Comparison of ENCODE assay signal across 8 cellular contexts in the genomic region with DNA sequence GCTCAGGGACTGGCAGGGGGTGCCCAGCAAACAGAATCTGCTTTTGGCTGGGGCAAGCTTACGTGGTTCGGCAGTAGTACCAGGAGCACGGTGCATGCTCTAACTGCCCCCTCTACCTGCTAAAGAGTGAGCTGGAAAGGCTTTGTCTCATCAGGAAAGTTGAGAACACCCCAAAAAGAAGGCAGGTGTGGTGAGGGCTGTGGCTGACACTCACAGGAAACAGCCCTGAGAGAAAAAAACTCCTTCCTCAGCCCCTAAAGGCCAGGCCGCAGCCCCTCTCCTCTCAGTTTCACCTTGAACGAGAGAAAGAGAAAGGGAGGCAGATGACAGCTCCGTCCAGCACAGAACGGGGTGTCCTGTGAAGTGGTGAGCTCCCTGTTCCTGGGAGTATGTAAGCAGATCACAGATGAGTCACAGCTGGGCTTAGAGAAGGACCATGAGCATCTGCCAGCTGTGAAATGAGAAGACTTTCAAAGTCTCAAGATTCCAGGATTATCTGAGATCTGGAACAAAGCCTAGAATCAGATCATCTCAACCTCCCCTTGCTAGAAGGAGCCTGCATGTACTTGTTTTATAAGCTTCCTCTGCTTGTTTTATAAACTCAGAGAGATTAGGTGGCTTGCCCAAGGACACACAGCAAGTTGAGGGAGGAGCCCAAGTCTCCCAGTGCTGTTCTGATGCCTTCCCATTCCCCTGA. TPM values are rescaled to one million over a fixed set of nuclear protein-coding genes. Genes with fewer than 3 reads are reported as not detected.
DNase-seq lines count a peak whose midpoint lies in the region; ATAC-seq lines count a peak whose summit lies in the region.

No MANE protein-coding gene starts in this region.

- peak overlapping the region; percentile 64 for H3K4me3 Mint-ChIP-seq in activated T-helper 1 cell treated with anti-CD3 and anti-CD28 coated beads, Interleukin-12 subunit alpha, Interleukin-12 subunit beta, Interleukin-2, Interleukin-4 antibody, amounts not matched to agents 30 ng/mL and 10 ng/mL and 1 ng/mL, durations not matched to agents 14 hours and 24 hours and 36 hours
- peak overlapping the region; percentile 81 for H3K4me3 Mint-ChIP-seq in natural killer cell treated with Interleukin-12 subunit alpha and Interleukin-12 subunit beta and Interleukin-15 and Interleukin-18, amount 100 ng/mL, for 72 hours

- DNase-seq in activated T-helper 1 cell treated with anti-CD3 and anti-CD28 coated beads, Interleukin-12 subunit alpha, Interleukin-12 subunit beta, Interleukin-2, Interleukin-4 antibody, amounts not matched to agents 30 ng/mL and 10 ng/mL and 1 ng/mL, durations not matched to agents 14 hours and 24 hours and 36 hours (ENCODE audit: low spot score), result peak; percentile 56
- no peak for DNase-seq in natural killer cell treated with Interleukin-12 subunit alpha and Interleukin-12 subunit beta and Interleukin-15 and Interleukin-18, amount 100 ng/mL, for 72 hours (ENCODE audit: low spot score)
- DNase-seq in GF-D8 (lab: John Stamatoyannopoulos, UW) (no peak), globus pallidus (ENCODE audit: low spot score) (no peak), mucosa of gallbladder (ENCODE audit: low spot score) (no peak)

- peaks cover 56% of the 10 kb centered on the region for H3K36me3 Mint-ChIP-seq in activated T-helper 1 cell treated with anti-CD3 and anti-CD28 coated beads, Interleukin-12 subunit alpha, Interleukin-12 subunit beta, Interleukin-2, Interleukin-4 antibody, amounts not matched to agents 30 ng/mL and 10 ng/mL and 1 ng/mL, durations not matched to agents 14 hours and 24 hours and 36 hours (ENCODE audit: low read depth)
- peaks cover 22% of the 10 kb centered on the region for H3K36me3 Mint-ChIP-seq in natural killer cell treated with Interleukin-12 subunit alpha and Interleukin-12 subunit beta and Interleukin-15 and Interleukin-18, amount 100 ng/mL, for 72 hours

- intact Hi-C loops in activated T-helper 1 cell treated with anti-CD3 and anti-CD28 coated beads, Interleukin-12 subunit alpha, Interleukin-12 subunit beta, Interleukin-2, Interleukin-4 antibody, amounts not matched to agents 30 ng/mL and 10 ng/mL and 1 ng/mL, durations not matched to agents 14 hours and 24 hours and 36 hours (cut with micrococcal nuclease), result loop anchor here (5.0 to 10.0 kb wide), 2 partner anchors 1018 to 1029 kb away; partner anchors contain the start of gene ADGRB2

- no peaks in the 10 kb centered on the region for H3K27me3 Mint-ChIP-seq in activated T-helper 1 cell treated with anti-CD3 and anti-CD28 coated beads, Interleukin-12 subunit alpha, Interleukin-12 subunit beta, Interleukin-2, Interleukin-4 antibody, amounts not matched to agents 30 ng/mL and 10 ng/mL and 1 ng/mL, durations not matched to agents 14 hours and 24 hours and 36 hours (ENCODE audit: insufficient read depth)
- H3K27me3 Mint-ChIP-seq in natural killer cell treated with Interleukin-12 subunit alpha and Interleukin-12 subunit beta and Interleukin-15 and Interleukin-18, amount 100 ng/mL, for 72 hours, result no peaks in the 10 kb centered on the region

- peaks cover 97% of the 10 kb centered on the region for H3K4me1 Mint-ChIP-seq in activated T-helper 1 cell treated with anti-CD3 and anti-CD28 coated beads, Interleukin-12 subunit alpha, Interleukin-12 subunit beta, Interleukin-2, Interleukin-4 antibody, amounts not matched to agents 30 ng/mL and 10 ng/mL and 1 ng/mL, durations not matched to agents 14 hours and 24 hours and 36 hours (ENCODE audit: low read depth)
- peaks cover 94 to 95% of the 10 kb centered on the region in 2 donors for H3K4me1 Mint-ChIP-seq in natural killer cell treated with Interleukin-12 subunit alpha and Interleukin-12 subunit beta and Interleukin-15 and Interleukin-18, amount 100 ng/mL, for 72 hours (ENCODE audit: low read depth in 2 of 2)

- no peaks in the 10 kb centered on the region for H3K9me3 Mint-ChIP-seq in activated T-helper 1 cell treated with anti-CD3 and anti-CD28 coated beads, Interleukin-12 subunit alpha, Interleukin-12 subunit beta, Interleukin-2, Interleukin-4 antibody, amounts not matched to agents 30 ng/mL and 10 ng/mL and 1 ng/mL, durations not matched to agents 14 hours and 24 hours and 36 hours
- H3K9me3 Mint-ChIP-seq in natural killer cell treated with Interleukin-12 subunit alpha and Interleukin-12 subunit beta and Interleukin-15 and Interleukin-18, amount 100 ng/mL, for 72 hours, result no peaks in the 10 kb centered on the region

- H3K27ac Mint-ChIP-seq in activated T-helper 1 cell treated with anti-CD3 and anti-CD28 coated beads, Interleukin-12 subunit alpha, Interleukin-12 subunit beta, Interleukin-2, Interleukin-4 antibody, amounts not matched to agents 30 ng/mL and 10 ng/mL and 1 ng/mL, durations not matched to agents 14 hours and 24 hours and 36 hours, result peak overlapping the region; percentile 98
- H3K27ac Mint-ChIP-seq in natural killer cell treated with Interleukin-12 subunit alpha and Interleukin-12 subunit beta and Interleukin-15 and Interleukin-18, amount 100 ng/mL, for 72 hours, result peak overlapping the region; percentile 98 to 100

- ATAC-seq in GM18907 (IDR thresholded peaks at IDR 0.05; ENCODE audit: unreplicated experiment) (peak; percentile 25), HG02798 (IDR thresholded peaks at IDR 0.05; ENCODE audit: poor library complexity, unreplicated experiment) (peak; percentile 35), GM18868 (IDR thresholded peaks at IDR 0.05; ENCODE audit: unreplicated experiment) (no peak)
- ATAC-seq in natural killer cell treated with Interleukin-12 subunit alpha and Interleukin-12 subunit beta and Interleukin-15 and Interleukin-18, amount 100 ng/mL, for 72 hours, result peak; percentile 55 to 60

RNA-seq across cellular contexts. Expression of gene LAPTM5, which starts 13.4 kb away (rescaled TPM):
- 199 and 214 TPM in 2 replicates for total RNA-seq in activated T-helper 1 cell treated with anti-CD3 and anti-CD28 coated beads, Interleukin-12 subunit alpha, Interleukin-12 subunit beta, Interleukin-2, Interleukin-4 antibody, amounts not matched to agents 30 ng/mL and 10 ng/mL and 1 ng/mL, durations not matched to agents 14 hours and 24 hours and 36 hours
- total RNA-seq in natural killer cell treated with Interleukin-12 subunit alpha and Interleukin-12 subunit beta and Interleukin-15 and Interleukin-18, amount 100 ng/mL, for 72 hours, result 100 to 1,000 TPM; 150 to 153 TPM
- total RNA-seq in mucosa of gallbladder, result 111 TPM

RNA-seq across cellular contexts. Expression of gene MATN1, which starts 20.8 kb away (rescaled TPM):
- total RNA-seq in activated T-helper 1 cell treated with anti-CD3 and anti-CD28 coated beads, Interleukin-12 subunit alpha, Interleukin-12 subunit beta, Interleukin-2, Interleukin-4 antibody, amounts not matched to agents 30 ng/mL and 10 ng/mL and 1 ng/mL, durations not matched to agents 14 hours and 24 hours and 36 hours, result 0.42 and 0.70 TPM in 2 replicates
- total RNA-seq in natural killer cell treated with Interleukin-12 subunit alpha and Interleukin-12 subunit beta and Interleukin-15 and Interleukin-18, amount 100 ng/mL, for 72 hours, result 1 to 10 TPM in 1 of 2 donors, under 1 TPM in 1; 0.31 to 1.1 TPM
- total RNA-seq in mucosa of gallbladder, result 0.12 TPM
